ENCODE assay signal across 9 cellular contexts in genomic region chr10:71736570-71737355, GRCh38. TPM values are rescaled to one million over a fixed set of nuclear protein-coding genes. Genes with fewer than 3 reads are reported as not detected.
DNase-seq lines count a peak whose midpoint lies in the region; ATAC-seq and TF ChIP-seq lines count a peak whose summit lies in the region.
"Had no signal": no experiment of that assay in that cellular context is flagged by ENCODE, and none has a peak within 500 bp of the region (broad histone marks: within the 10 kb centered on the region; RNA-seq: fewer than 3 reads in every experiment).

No MANE protein-coding gene starts in this region.

- peak overlapping the region; percentile 37 for H3K4me3 ChIP-seq in Jurkat, Clone E6-1 (ENCODE audit: low read length)
- H3K4me3 ChIP-seq in astrocyte of the spinal cord (ENCODE audit: low read depth, low read length), result no peak overlapping the region
- H3K4me3 ChIP-seq: esophagus muscularis mucosa had no signal

- intact Hi-C loops in CD14-positive monocyte (cut with micrococcal nuclease) (no loop called here), natural killer cell (cut with micrococcal nuclease) (no loop called here)

- peak overlapping the region in 1 of 2 donors; percentile 57 for H3K4me3 Mint-ChIP-seq in CD14-positive monocyte
- peak overlapping the region; percentile 58 for H3K4me3 Mint-ChIP-seq in natural killer cell
- H3K4me3 Mint-ChIP-seq in nephron progenitor cell, result no peak overlapping the region

- H3K27ac Mint-ChIP-seq in CD14-positive monocyte (peak overlapping the region; percentile 33 to 84 (median 75)), natural killer cell (peak overlapping the region; percentile 88 to 93), nephron progenitor cell (no peak overlapping the region)

- TF ChIP-seq CTCF in CD14-positive monocyte (IDR thresholded peaks at IDR 0.05) (no peak), astrocyte of the spinal cord (IDR thresholded peaks at IDR 0.05; ENCODE audit: low read depth, low read length) (no peak), natural killer cell (IDR thresholded peaks at IDR 0.05) (no peak), nephron progenitor cell (IDR thresholded peaks at IDR 0.05) (no peak)

- in situ Hi-C loops in astrocyte of the spinal cord (cut with HindIII; ENCODE audit: low sequenced_read_pairs), result no loop called here

- peaks cover 0 to 5% (median 4%) of the 10 kb centered on the region in 3 donors for H3K27me3 Mint-ChIP-seq in CD14-positive monocyte (ENCODE audit: low read depth in 3 of 3)
- H3K27me3 Mint-ChIP-seq in natural killer cell (ENCODE audit: low read depth in 2 of 2), result no peaks in the 10 kb centered on the region
- H3K27me3 Mint-ChIP-seq in nephron progenitor cell (ENCODE audit: low read depth, poor library complexity), result peaks cover 2% of the 10 kb centered on the region

- ATAC-seq in natural killer cell (peak in 1 of 3 donors; percentile 6), HG02973 (IDR thresholded peaks at IDR 0.05; ENCODE audit: unreplicated experiment) (no peak)

- H3K36me3 Mint-ChIP-seq in CD14-positive monocyte (peaks cover 48 to 68% of the 10 kb centered on the region in 2 donors), natural killer cell (no peaks in the 10 kb centered on the region), nephron progenitor cell (ENCODE audit: low read depth) (no peaks in the 10 kb centered on the region)

- H3K4me1 Mint-ChIP-seq in CD14-positive monocyte, result peaks cover 94% of the 10 kb centered on the region
- peaks cover 82 to 85% of the 10 kb centered on the region in 2 donors for H3K4me1 Mint-ChIP-seq in natural killer cell
- peaks cover 19% of the 10 kb centered on the region for H3K4me1 Mint-ChIP-seq in nephron progenitor cell

- H3K9me3 Mint-ChIP-seq in CD14-positive monocyte (peaks cover 0 to 4% (median 0%) of the 10 kb centered on the region in 7 donors), natural killer cell (no peaks in the 10 kb centered on the region), nephron progenitor cell (no peaks in the 10 kb centered on the region)

- DNase-seq in CD14-positive monocyte (ENCODE audit: low spot score) (peak; percentile 29), astrocyte of the spinal cord (ENCODE audit: low read depth, low spot score) (peak; percentile 17), natural killer cell (no peak), hippocampal formation (lab: John Stamatoyannopoulos, UW) (no peak), DMS114 treated with DMSO at 0.1 percent for 48 hours (lab: John Stamatoyannopoulos, UW; ENCODE audit: unreplicated experiment) (no peak), nephron progenitor cell (no peak)
- DNase-seq in Jurkat, Clone E6-1 (ENCODE audit: low read depth, low spot score), result no peak

RNA-seq across cellular contexts. Expression of gene C10orf105, which starts 17.2 kb away (rescaled TPM):
- under 1 TPM; 0.18 to 0.48 TPM for polyA plus RNA-seq in CD14-positive monocyte
- not detected for polyA plus RNA-seq in Jurkat, Clone E6-1 (2012; ENCODE audit: insufficient read depth, insufficient read length)
- under 1 TPM; 0.14 to 0.52 (median 0.40) TPM for total RNA-seq in natural killer cell

RNA-seq across cellular contexts. Expression of gene VSIR, which starts 36.6 kb away (rescaled TPM):
- 1,000 to 10,000 TPM in 1 of 2 donors, 100 to 1,000 TPM in 1; 801 to 1,133 TPM for polyA plus RNA-seq in CD14-positive monocyte
- polyA plus RNA-seq in Jurkat, Clone E6-1 (2012; ENCODE audit: insufficient read depth, insufficient read length), result 8.0 TPM
- total RNA-seq in natural killer cell, result 100 to 1,000 TPM; 134 to 193 (median 178) TPM

Comparison
In these comparisons a context has a peak if more than half of its experiments do, and no peak if none do; other contexts are left out.
1. DNase-seq: peak in CD14-positive monocyte (single experiment) and astrocyte of the spinal cord (single experiment); none in Jurkat, Clone E6-1 (single experiment), natural killer cell (single experiment), hippocampal formation (0 of 2), DMS114 treated with DMSO at 0.1 percent for 48 hours (single experiment) and nephron progenitor cell (single experiment).